8 cellular contexts compared by ENCODE assay signal in the genomic region with DNA sequence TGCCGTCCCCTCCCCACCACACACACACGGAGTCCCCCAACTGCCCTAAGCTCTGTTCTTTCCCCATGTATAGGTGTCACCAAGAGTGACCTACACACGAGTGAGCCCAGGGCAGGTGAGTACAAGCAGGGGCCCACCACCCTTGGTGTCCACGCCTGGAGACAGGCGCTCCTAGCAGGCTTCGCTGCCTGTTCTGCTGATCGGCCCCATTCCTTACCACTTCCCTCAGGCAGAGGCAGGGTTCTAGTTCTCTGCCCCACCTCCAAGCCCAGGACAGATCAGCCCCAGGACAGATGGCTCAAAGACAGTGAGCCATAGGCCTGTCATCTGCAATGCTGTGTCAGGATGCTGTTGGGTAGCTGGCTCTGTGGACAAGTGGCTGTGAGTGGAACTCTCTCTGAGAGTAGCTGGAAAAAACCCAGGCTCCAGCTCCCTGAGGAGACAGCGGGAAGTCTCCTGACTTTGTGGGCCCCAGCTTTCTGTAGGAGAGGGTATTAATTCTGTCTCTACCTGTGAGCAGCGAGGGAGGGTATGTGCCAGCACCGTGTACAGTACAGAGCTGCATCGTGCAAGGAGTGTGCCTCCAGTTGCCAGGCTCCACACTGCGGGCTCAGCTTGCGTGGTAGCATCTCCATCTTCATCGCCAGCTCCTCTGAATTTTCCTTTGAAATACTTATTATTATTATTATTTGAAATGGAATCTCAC. TPM values are rescaled to one million over a fixed set of nuclear protein-coding genes. Genes with fewer than 3 reads are reported as not detected.
DNase-seq lines count a peak whose midpoint lies in the region; ATAC-seq, FAIRE-seq and TF ChIP-seq lines count a peak whose summit lies in the region.

No MANE protein-coding gene starts in this region.

- H3K36me3 ChIP-seq in ACC112 (ENCODE audit: insufficient read depth, low read length): no peaks in the 10 kb centered on the region
- peaks cover 22% of the 10 kb centered on the region for H3K36me3 ChIP-seq in lower lobe of right lung
- H3K36me3 ChIP-seq in upper lobe of left lung: peaks cover 2 to 19% (median 9%) of the 10 kb centered on the region in 4 donors

- H3K9me3 ChIP-seq in lower lobe of right lung (no peaks in the 10 kb centered on the region), upper lobe of left lung (no peaks in the 10 kb centered on the region)

- H3K79me2 ChIP-seq in ACC112 (ENCODE audit: control insufficient read depth, insufficient read depth, low read length, unreplicated experiment): no peaks in the 10 kb centered on the region

- in situ Hi-C loops in astrocyte of the spinal cord (cut with HindIII; ENCODE audit: low sequenced_read_pairs) (no loop called here), G401 (cut with HindIII; ENCODE audit: low sequenced_read_pairs) (no loop called here)

- TF ChIP-seq CTCF in astrocyte of the spinal cord (IDR thresholded peaks at IDR 0.05; ENCODE audit: low read depth, low read length) (no peak), lower lobe of right lung (IDR thresholded peaks at IDR 0.05) (no peak), upper lobe of left lung (IDR thresholded peaks at IDR 0.05) (no peak)

- TF ChIP-seq EP300 in upper lobe of left lung (IDR thresholded peaks at IDR 0.05): no peak

- 70 to 76% methylated on average over 9 to 14 of the region's 14 CpGs for whole genome bisulfite sequencing in upper lobe of left lung, 2 donors

- TF ChIP-seq POLR2A in upper lobe of left lung (IDR thresholded peaks at IDR 0.05): no peak
- TF ChIP-seq POLR2A in GM18505 (IDR thresholded peaks at IDR 0.05; ENCODE audit: borderline replicate concordance, extremely low read depth, insufficient read depth, insufficient read length): no peak

- H3K27ac ChIP-seq in ACC112 (ENCODE audit: low read depth, low read length) (no peak overlapping the region), lower lobe of right lung (peak overlapping the region; percentile 88), upper lobe of left lung (peak overlapping the region; percentile 84 to 93 (median 88))

- intact Hi-C loops in lower lobe of right lung (cut with DNase I): no loop called here

- H3K4me1 ChIP-seq in ACC112 (ENCODE audit: control insufficient read depth, insufficient read depth, low read length, unreplicated experiment): peaks cover 18% of the 10 kb centered on the region
- H3K4me1 ChIP-seq in lower lobe of right lung: peaks cover 48% of the 10 kb centered on the region
- H3K4me1 ChIP-seq in upper lobe of left lung: peaks cover 26 to 64% (median 41%) of the 10 kb centered on the region in 4 donors

- peak; percentile 68 for FAIRE-seq in HTR-8/SVneo (lab: Jason Lieb, UNC)

- H3K4me3 ChIP-seq in ACC112 (ENCODE audit: low read depth, low read length) (peak overlapping the region; percentile 85), astrocyte of the spinal cord (ENCODE audit: low read depth, low read length) (peak overlapping the region; percentile 74), lower lobe of right lung (peak overlapping the region; percentile 81), upper lobe of left lung (peak overlapping the region in 3 of 4 donors; percentile 62 to 77 (median 72))

- no peak for DNase-seq in HTR-8/SVneo (ENCODE audit: insufficient read length, low spot score)
- no peak for DNase-seq in astrocyte of the spinal cord (ENCODE audit: low read depth, low spot score)
- DNase-seq in lower lobe of right lung: no peak
- no peak for DNase-seq in upper lobe of left lung
- no peak for DNase-seq in NCI-H1048 (lab: John Stamatoyannopoulos, UW)
- DNase-seq in G401 (ENCODE audit: low spot score): no peak

- ATAC-seq in lower lobe of right lung (no peak), upper lobe of left lung (ENCODE audit: low FRiP score in 2 of 2) (no peak), GM18505 (IDR thresholded peaks at IDR 0.05; ENCODE audit: unreplicated experiment) (no peak)

- H2AFZ ChIP-seq in ACC112 (ENCODE audit: low read length, unreplicated experiment): no peak overlapping the region

- H3K27me3 ChIP-seq in ACC112 (ENCODE audit: insufficient read depth, low read length) (no peaks in the 10 kb centered on the region), lower lobe of right lung (ENCODE audit: low read depth) (no peaks in the 10 kb centered on the region), upper lobe of left lung (no peaks in the 10 kb centered on the region)

RNA-seq across cellular contexts. Expression of a gene that starts 0.9 kb away (rescaled TPM):
- 62.7 TPM for total RNA-seq in lower lobe of right lung
- 100 to 1,000 TPM in 2 of 6 donors, 10 to 100 TPM in 4; 57.3 to 178 (median 75.4) TPM for total RNA-seq in upper lobe of left lung
- 72.2 and 119 TPM in 2 replicates for total RNA-seq in G401 (2014; rRNA removed; shearing (Covaris generic))

RNA-seq across cellular contexts. Expression of a gene that starts 2.6 kb away (rescaled TPM):
- 14.3 TPM for total RNA-seq in lower lobe of right lung
- 10 to 100 TPM; 12.8 to 17.8 (median 14.9) TPM for total RNA-seq in upper lobe of left lung
- 5.2 and 11.1 TPM in 2 replicates for total RNA-seq in G401 (2014; rRNA removed; shearing (Covaris generic))

RNA-seq across cellular contexts. Expression of a gene that starts 20.1 kb away (rescaled TPM):
- total RNA-seq in lower lobe of right lung (53.1 TPM), upper lobe of left lung (10 to 100 TPM; 34.6 to 88.4 (median 45.5) TPM)
- 42.2 and 45.9 TPM in 2 replicates for total RNA-seq in G401 (2014; rRNA removed; shearing (Covaris generic))

RNA-seq across cellular contexts. Expression of a gene that starts 23.5 kb away (rescaled TPM):
- total RNA-seq in lower lobe of right lung: 6.6 TPM
- total RNA-seq in upper lobe of left lung: 10 to 100 TPM in 1 of 6 donors, 1 to 10 TPM in 5; 1.5 to 24.1 (median 3.9) TPM
- total RNA-seq in G401 (2014; rRNA removed; shearing (Covaris generic)): 17.5 and 29.6 TPM in 2 replicates

RNA-seq across cellular contexts. Expression of a gene that starts 53.3 kb away (rescaled TPM):
- total RNA-seq in lower lobe of right lung: 6.6 TPM
- total RNA-seq in upper lobe of left lung: 100 to 1,000 TPM in 1 of 6 donors, 10 to 100 TPM in 3, 1 to 10 TPM in 2; 7.3 to 137 (median 12.2) TPM
- 3.6 and 9.7 TPM in 2 replicates for total RNA-seq in G401 (2014; rRNA removed; shearing (Covaris generic))
